In the genomic region with DNA sequence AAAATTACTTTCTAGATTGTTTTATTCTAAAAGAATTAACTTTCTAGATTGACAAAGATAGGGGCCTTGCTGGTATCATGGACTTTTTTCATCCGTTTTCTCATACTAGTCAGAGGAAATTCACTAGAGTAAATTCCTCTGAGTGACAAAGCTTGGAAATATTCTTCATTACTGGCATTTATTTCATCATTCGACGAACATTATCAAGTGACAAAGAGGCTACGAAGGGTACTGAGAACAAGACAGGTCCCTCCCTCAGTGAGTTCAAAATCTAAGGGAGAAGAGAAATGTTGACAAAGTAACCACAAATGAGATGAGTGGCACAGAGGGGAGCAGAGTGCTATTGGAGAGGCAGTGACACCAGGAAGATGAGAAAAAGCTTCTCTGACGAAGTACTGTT, we compare ENCODE assay signal across 10 cellular contexts.
A peak's percentile ranks its signal among the peaks of the same experiment; 100 is the strongest.
DNase-seq lines count a peak whose midpoint lies in the region.
"Had no signal": no experiment of that assay in that cellular context is flagged by ENCODE, and none has a peak within 500 bp of the region (broad histone marks: within the 10 kb centered on the region; RNA-seq: fewer than 3 reads in every experiment).

No MANE protein-coding gene starts in this region.

- H3K9me3 Mint-ChIP-seq in activated T-cell treated with anti-CD3 and anti-CD28 coated beads, Interleukin-2, amount 50 U/mL, for 24 hours = no peaks in the 10 kb centered on the region
- H3K9me3 Mint-ChIP-seq in T-helper 2 cell treated with Interferon-gamma antibody and Interleukin-4, amounts not matched to agents 5 μg/mL and 100 μg/mL, for 36 hours = no peaks in the 10 kb centered on the region

- H3K27ac Mint-ChIP-seq in activated T-cell treated with anti-CD3 and anti-CD28 coated beads, Interleukin-2, amount 50 U/mL, for 24 hours = peak overlapping the region; percentile 87
- peak overlapping the region; percentile 72 for H3K27ac Mint-ChIP-seq in T-helper 2 cell treated with Interferon-gamma antibody and Interleukin-4, amounts not matched to agents 5 μg/mL and 100 μg/mL, for 36 hours
- H3K27ac Mint-ChIP-seq: B cell had no signal

- DNase-seq in activated T-cell treated with anti-CD3 and anti-CD28 coated beads, Interleukin-2, amount 50 U/mL, for 24 hours = no peak
- DNase-seq in activated T-cell treated with anti-CD3 and anti-CD28 coated beads, Interleukin-2, amount 50 U/mL, for 48 hours = no peak
- DNase-seq in T-helper 2 cell treated with Interferon-gamma antibody and Interleukin-4, amounts not matched to agents 5 μg/mL and 100 μg/mL, for 36 hours (ENCODE audit: low spot score) = no peak
- peak; percentile 72 for DNase-seq in glomerular visceral epithelial cell (ENCODE audit: extremely low spot score)
- peak; percentile 41 for DNase-seq in stromal cell of bone marrow (ENCODE audit: low read depth)
- no peak for DNase-seq in DMS153 (lab: John Stamatoyannopoulos, UW)
- no peak for DNase-seq in NCI-H524 treated with DMSO at 0.1 percent for 48 hours (lab: John Stamatoyannopoulos, UW)
- DNase-seq in DMS 273 treated with DMSO at 0.1 percent for 48 hours (lab: John Stamatoyannopoulos, UW) = no peak
- DNase-seq: KG1 had no signal

- no peak overlapping the region for H3K4me3 Mint-ChIP-seq in activated T-cell treated with anti-CD3 and anti-CD28 coated beads, Interleukin-2, amount 50 U/mL, for 24 hours
- peak overlapping the region; percentile 48 for H3K4me3 Mint-ChIP-seq in T-helper 2 cell treated with Interferon-gamma antibody and Interleukin-4, amounts not matched to agents 5 μg/mL and 100 μg/mL, for 36 hours
- H3K4me3 Mint-ChIP-seq: B cell had no signal

- peaks cover 61% of the 10 kb centered on the region for H3K4me1 Mint-ChIP-seq in activated T-cell treated with anti-CD3 and anti-CD28 coated beads, Interleukin-2, amount 50 U/mL, for 24 hours (ENCODE audit: low read depth)
- peaks cover 43% of the 10 kb centered on the region for H3K4me1 Mint-ChIP-seq in T-helper 2 cell treated with Interferon-gamma antibody and Interleukin-4, amounts not matched to agents 5 μg/mL and 100 μg/mL, for 36 hours (ENCODE audit: low read depth)

- H3K36me3 Mint-ChIP-seq in activated T-cell treated with anti-CD3 and anti-CD28 coated beads, Interleukin-2, amount 50 U/mL, for 24 hours (ENCODE audit: low read depth) = peaks cover 47% of the 10 kb centered on the region
- H3K36me3 Mint-ChIP-seq in T-helper 2 cell treated with Interferon-gamma antibody and Interleukin-4, amounts not matched to agents 5 μg/mL and 100 μg/mL, for 36 hours (ENCODE audit: low read depth) = peaks cover 27% of the 10 kb centered on the region

- H3K27me3 Mint-ChIP-seq in activated T-cell treated with anti-CD3 and anti-CD28 coated beads, Interleukin-2, amount 50 U/mL, for 24 hours = no peaks in the 10 kb centered on the region
- no peaks in the 10 kb centered on the region for H3K27me3 Mint-ChIP-seq in T-helper 2 cell treated with Interferon-gamma antibody and Interleukin-4, amounts not matched to agents 5 μg/mL and 100 μg/mL, for 36 hours (ENCODE audit: low read depth)
- H3K27me3 Mint-ChIP-seq: B cell had no signal

Comparison
In these comparisons a context has a peak if more than half of its experiments do, and no peak if none do; other contexts are left out.
1. DNase-seq: peak in glomerular visceral epithelial cell (single experiment) and stromal cell of bone marrow (single experiment); none in activated T-cell treated with anti-CD3 and anti-CD28 coated beads, Interleukin-2, amount 50 U/mL, for 24 hours (single experiment), activated T-cell treated with anti-CD3 and anti-CD28 coated beads, Interleukin-2, amount 50 U/mL, for 48 hours (0 of 2), T-helper 2 cell treated with Interferon-gamma antibody and Interleukin-4, amounts not matched to agents 5 μg/mL and 100 μg/mL, for 36 hours (single experiment), DMS153 (single experiment), NCI-H524 treated with DMSO at 0.1 percent for 48 hours (single experiment) and DMS 273 treated with DMSO at 0.1 percent for 48 hours (single experiment).